ENCODE assay signal across 8 cellular contexts in genomic region chr10:72354356-72355213, GRCh38. TPM values are rescaled to one million over a fixed set of nuclear protein-coding genes. Genes with fewer than 3 reads are reported as not detected.
DNase-seq lines count a peak whose midpoint lies in the region; ATAC-seq and TF ChIP-seq lines count a peak whose summit lies in the region.

TSS of gene DNAJB12 (minus strand) at chr10:72354919. CDS start at chr10:72354897, 22 bp downstream.

- peak; percentile 96 for TF ChIP-seq POLR2A in erythroblast (IDR thresholded peaks at IDR 0.05; ENCODE audit: low read length)

- H3K27me3 Mint-ChIP-seq in activated T-cell treated with anti-CD3 and anti-CD28 coated beads, Interleukin-2, amount 50 U/mL, for 24 hours: no peaks in the 10 kb centered on the region

- peak; percentile 65 for ATAC-seq in GM21723 (IDR thresholded peaks at IDR 0.05; ENCODE audit: unreplicated experiment)

- peak within 1 kb of the TSS; percentile 99 for H3K4me3 Mint-ChIP-seq in activated T-cell treated with anti-CD3 and anti-CD28 coated beads, Interleukin-2, amount 50 U/mL, for 24 hours

- peak; percentile 98 for DNase-seq in DMS53 (lab: John Stamatoyannopoulos, UW)
- DNase-seq in KG1 (lab: John Stamatoyannopoulos, UW): peak; percentile 89
- DNase-seq in activated T-cell treated with anti-CD3 and anti-CD28 coated beads, Interleukin-2, amount 50 U/mL, for 24 hours: peak; percentile 96
- DNase-seq in erythroblast (lab: John Stamatoyannopoulos, UW): peak; percentile 96 to 97
- peak; percentile 93 for DNase-seq in mucosa of gallbladder (ENCODE audit: low spot score)
- DNase-seq in stimulated activated CD8-positive, alpha-beta memory T cell treated with anti-CD3 and anti-CD28 coated beads, Interleukin-4, amount 100 ng/mL, for 24 hours (ENCODE audit: low read depth): peak; percentile 81

- H3K36me3 Mint-ChIP-seq in activated T-cell treated with anti-CD3 and anti-CD28 coated beads, Interleukin-2, amount 50 U/mL, for 24 hours (ENCODE audit: low read depth): peaks cover 48% of the 10 kb centered on the region

- H3K27ac Mint-ChIP-seq in activated T-cell treated with anti-CD3 and anti-CD28 coated beads, Interleukin-2, amount 50 U/mL, for 24 hours: peak within 1 kb of the TSS; percentile 100

- peaks cover 41% of the 10 kb centered on the region for H3K4me1 Mint-ChIP-seq in activated T-cell treated with anti-CD3 and anti-CD28 coated beads, Interleukin-2, amount 50 U/mL, for 24 hours (ENCODE audit: low read depth)

- H3K9me3 Mint-ChIP-seq in activated T-cell treated with anti-CD3 and anti-CD28 coated beads, Interleukin-2, amount 50 U/mL, for 24 hours: no peaks in the 10 kb centered on the region

TF ChIP-seq in PFSK-1, 5 proteins besides CTCF, POLR2A, EP300 and RAD21:
- peak; percentile 89 for TF ChIP-seq FOXP2 (optimal IDR thresholded peaks at IDR 0.05; ENCODE audit: borderline replicate concordance, extremely low read depth, extremely low read length, insufficient read depth)
- peak; percentile 90 for TF ChIP-seq POLR2AphosphoS5 (IDR thresholded peaks at IDR 0.05; ENCODE audit: low read depth, low read length)
- no peak; the same call in 1 of the 2 replicates for TF ChIP-seq SIN3A (IDR thresholded peaks at IDR 0.05; ENCODE audit: borderline replicate concordance, insufficient read depth, low read length)
- no peak for TF ChIP-seq REST (IDR thresholded peaks at IDR 0.05; ENCODE audit: insufficient read depth in 1 of 2, low read depth in 2 of 2, low read length in 2 of 2)
- no peak for TF ChIP-seq TAF1 (IDR thresholded peaks at IDR 0.05; ENCODE audit: borderline replicate concordance, insufficient read depth, low read length)

RNA-seq across cellular contexts. Expression of gene DNAJB12, which starts in this region (rescaled TPM):
- 39.8 TPM for polyA plus RNA-seq in PFSK-1 (2012; ENCODE audit: insufficient read length, low read depth)
- total RNA-seq in mucosa of gallbladder: 42.5 TPM

Comparison
In these comparisons a context has a peak if more than half of its experiments do, and no peak if none do; other contexts are left out.
1. Peak in every context shown above with its lines: DNase-seq and ATAC-seq.